Comparison of ENCODE assay signal across 12 cellular contexts in genomic region chr9:121371495-121371911, GRCh38. TPM values are rescaled to one million over a fixed set of nuclear protein-coding genes. Genes with fewer than 3 reads are reported as not detected.
DNase-seq lines count a peak whose midpoint lies in the region; ATAC-seq, FAIRE-seq and TF ChIP-seq lines count a peak whose summit lies in the region.
"Had no signal": no experiment of that assay in that cellular context is flagged by ENCODE, and none has a peak within 500 bp of the region (broad histone marks: within the 10 kb centered on the region; RNA-seq: fewer than 3 reads in every experiment).

No MANE protein-coding gene starts in this region.

- POLR2A ChIA-PET in K562 (lab: Yijun Ruan, JAX): interaction anchor here (0.6 to 3.4 kb wide), 16 partner anchors 10 to 337 kb away, joined by 3 to 20 read pairs (median 4); no protein-coding TSS in a partner anchor
- POLR2A ChIA-PET in naive thymus-derived CD4-positive, alpha-beta T cell (lab: Charles Lee): no interaction called here

- no peak for DNase-seq in activated T-cell treated with anti-CD3 and anti-CD28 coated beads, Interleukin-2, amount 50 U/mL, for 4 hours
- no peak for DNase-seq in activated T-cell treated with anti-CD3 and anti-CD28 coated beads, Interleukin-2, amount 50 U/mL, for 1 hour
- DNase-seq in K562 (ENCODE audit: extremely low read depth in 1 of 4, low spot score in 3 of 4): peak in 1 of 4 experiments; percentile 23
- no peak for DNase-seq in naive thymus-derived CD4-positive, alpha-beta T cell
- no peak for DNase-seq in tibial nerve (ENCODE audit: low spot score in 2 of 2)
- no peak for DNase-seq in MM.1S
- no peak for DNase-seq in dedifferentiated amniotic fluid mesenchymal stem cell (ENCODE audit: extremely low spot score)
- DNase-seq: activated CD4-positive, alpha-beta T cell treated with anti-CD3 and anti-CD28 coated beads for 36 hours; NCI-H2171 had no signal

- H3K79me2 ChIP-seq in K562 (ENCODE audit: control insufficient read depth, insufficient read depth, low read length) (peaks cover 54% of the 10 kb centered on the region), MM.1S (ENCODE audit: low read length) (no peaks in the 10 kb centered on the region)

- H3K27me3 ChIP-seq in K562 (ENCODE audit: control insufficient read depth in 2 of 2, insufficient read depth in 2 of 2, low read length in 2 of 2) (no peaks in the 10 kb centered on the region), tibial nerve (no peaks in the 10 kb centered on the region), MM.1S (replicated peaks; ENCODE audit: insufficient read depth, low read length) (peaks cover 12% of the 10 kb centered on the region; the same call in 1 of the 2 replicates)
- H3K27me3 ChIP-seq in naive thymus-derived CD4-positive, alpha-beta T cell (ENCODE audit: control insufficient read depth in 2 of 2, insufficient read depth in 2 of 2, low read length in 2 of 2): no peaks in the 10 kb centered on the region

- H3K27me3 Mint-ChIP-seq in activated T-cell treated with anti-CD3 and anti-CD28 coated beads, Interleukin-2, amount 50 U/mL, for 4 hours (ENCODE audit: low read depth): no peaks in the 10 kb centered on the region
- H3K27me3 Mint-ChIP-seq in naive thymus-derived CD4-positive, alpha-beta T cell: no peaks in the 10 kb centered on the region
- H3K27me3 Mint-ChIP-seq: activated CD4-positive, alpha-beta T cell treated with anti-CD3 and anti-CD28 coated beads for 36 hours had no signal

- FAIRE-seq in K562 (lab: Jason Lieb, UNC): no peak
- FAIRE-seq: bronchial epithelial cell had no signal

- H4K20me1 ChIP-seq in K562 (replicated peaks; ENCODE audit: control insufficient read depth, insufficient read depth, low read length): no peaks in the 10 kb centered on the region
- H4K20me1 ChIP-seq in MM.1S (ENCODE audit: insufficient read depth, low read length): no peaks in the 10 kb centered on the region

- TF ChIP-seq CTCF in K562 (IDR thresholded peaks at IDR 0.05 in 2 of 3, conservative IDR thresholded peaks at IDR 0.05 in 1 of 3; ENCODE audit: insufficient read depth in 2 of 3, low read depth in 1 of 3, low read length in 3 of 3): no peak
- no peak for TF ChIP-seq CTCF in tibial nerve (IDR thresholded peaks at IDR 0.05)
- no peak for TF ChIP-seq CTCF in MM.1S (IDR thresholded peaks at IDR 0.05; ENCODE audit: low read length)

- no peaks in the 10 kb centered on the region for H3K9me2 ChIP-seq in MM.1S (replicated peaks; ENCODE audit: insufficient read depth, low read length)

- H3K4me1 Mint-ChIP-seq in activated T-cell treated with anti-CD3 and anti-CD28 coated beads, Interleukin-2, amount 50 U/mL, for 4 hours (ENCODE audit: low read depth): peaks cover 45% of the 10 kb centered on the region
- peaks cover 22 to 46% (median 36%) of the 10 kb centered on the region in 7 donors for H3K4me1 Mint-ChIP-seq in naive thymus-derived CD4-positive, alpha-beta T cell

- peak overlapping the region; percentile 89 for H3K4me3 Mint-ChIP-seq in activated T-cell treated with anti-CD3 and anti-CD28 coated beads, Interleukin-2, amount 50 U/mL, for 4 hours
- H3K4me3 Mint-ChIP-seq in naive thymus-derived CD4-positive, alpha-beta T cell: peak overlapping the region; percentile 29 to 95 (median 66)

- H3K27ac ChIP-seq in K562 (ENCODE audit: extremely low read depth, low read depth, low read length) (peak overlapping the region; percentile 99), tibial nerve (peak overlapping the region; percentile 19 to 98 (median 93)), MM.1S (ENCODE audit: low read length) (no peak overlapping the region)
- no peak overlapping the region for H3K27ac ChIP-seq in naive thymus-derived CD4-positive, alpha-beta T cell (ENCODE audit: low read depth, low read length)

- no peak for TF ChIP-seq POLR2A in K562 (conservative IDR thresholded peaks at IDR 0.05)
- no peak for TF ChIP-seq POLR2A in tibial nerve (IDR thresholded peaks at IDR 0.05)
- no peak for TF ChIP-seq POLR2A in GM18505 (IDR thresholded peaks at IDR 0.05; ENCODE audit: borderline replicate concordance, extremely low read depth, insufficient read depth, insufficient read length)

- in situ Hi-C loops in K562 (cut with MboI): no loop called here

- H3K36me3 ChIP-seq in K562 (ENCODE audit: control insufficient read depth, insufficient read depth, low read length) (peaks cover 16% of the 10 kb centered on the region), tibial nerve (no peaks in the 10 kb centered on the region), MM.1S (replicated peaks; ENCODE audit: insufficient read depth, low read length) (no peaks in the 10 kb centered on the region)
- peaks cover 0 to 5% (median 0%) of the 10 kb centered on the region in 3 experiments for H3K36me3 ChIP-seq in naive thymus-derived CD4-positive, alpha-beta T cell (ENCODE audit: control insufficient read depth in 2 of 3, insufficient read depth in 3 of 3, low read length in 3 of 3)

- H3K9me3 ChIP-seq in K562 (replicated peaks; ENCODE audit: control insufficient read depth, insufficient read depth, low read depth, low read length) (0 out of 2 replicates have a peak, but pooled peaks cover 3% of the 10 kb centered on the region), tibial nerve (no peaks in the 10 kb centered on the region), MM.1S (replicated peaks; ENCODE audit: insufficient read depth, low read length) (no peaks in the 10 kb centered on the region)
- H3K9me3 ChIP-seq in naive thymus-derived CD4-positive, alpha-beta T cell (ENCODE audit: control insufficient read depth in 2 of 3, low read length in 3 of 3): no peaks in the 10 kb centered on the region

- H2AFZ ChIP-seq in K562 (ENCODE audit: low read depth, low read length): peak overlapping the region; percentile 70
- no peak overlapping the region for H2AFZ ChIP-seq in MM.1S (ENCODE audit: low read length)

- H3K4me2 ChIP-seq in K562 (ENCODE audit: insufficient read depth, low read length) (peak overlapping the region; percentile 93), MM.1S (ENCODE audit: low read depth, low read length) (no peak overlapping the region)

- WGBS in K562 (ENCODE audit: insufficient coverage, low coverage, missing lambda C conversion rate): 38% methylated on average over 3 of the region's 4 CpGs
- 68 to 72% methylated on average over 4 of the region's 4 CpGs for WGBS in tibial nerve, 2 donors

- H3F3A ChIP-seq in MM.1S (ENCODE audit: insufficient read depth, low read length): no peaks in the 10 kb centered on the region

- peaks cover 4% of the 10 kb centered on the region for H3K9me3 Mint-ChIP-seq in activated T-cell treated with anti-CD3 and anti-CD28 coated beads, Interleukin-2, amount 50 U/mL, for 4 hours
- peaks cover 0 to 4% (median 0%) of the 10 kb centered on the region in 11 donors for H3K9me3 Mint-ChIP-seq in naive thymus-derived CD4-positive, alpha-beta T cell

- no TSS peak for BruUV-seq in K562 (replicated peaks; lab: Mats Ljungman, UMichigan)

- ATAC-seq in activated T-cell treated with anti-CD3 and anti-CD28 coated beads, Interleukin-2, amount 50 U/mL, for 4 hours: no peak
- ATAC-seq in K562: no peak
- no peak for ATAC-seq in naive thymus-derived CD4-positive, alpha-beta T cell
- no peak for ATAC-seq in GM18505 (IDR thresholded peaks at IDR 0.05; ENCODE audit: unreplicated experiment)
- ATAC-seq: activated CD4-positive, alpha-beta T cell treated with anti-CD3 and anti-CD28 coated beads for 36 hours; left lobe of liver had no signal

- no peaks in the 10 kb centered on the region for H3K9me1 ChIP-seq in K562 (ENCODE audit: control insufficient read depth, insufficient read depth, low read length)

- H3K4me3 ChIP-seq in K562 (peak overlapping the region; percentile 77), tibial nerve (no peak overlapping the region), MM.1S (ENCODE audit: low read length) (no peak overlapping the region)
- no peak overlapping the region for H3K4me3 ChIP-seq in naive thymus-derived CD4-positive, alpha-beta T cell (ENCODE audit: low read length)

- peak overlapping the region in 1 of 2 experiments; percentile 62; a peak in 2 of 4 replicates for H3K9ac ChIP-seq in K562 (ENCODE audit: insufficient read depth in 1 of 2, low read depth in 2 of 2, low read length in 2 of 2)
- H3K9ac ChIP-seq in MM.1S (ENCODE audit: low read length): no peak overlapping the region

- no peak for TF ChIP-seq RAD21 in K562 (CRISPR knock-in tag; conservative IDR thresholded peaks at IDR 0.05 in 1 of 2, IDR thresholded peaks at IDR 0.05 in 1 of 2)

- TF ChIP-seq EP300 in K562 (IDR thresholded peaks at IDR 0.05; ENCODE audit: low read length) (no peak), tibial nerve (IDR thresholded peaks at IDR 0.05) (no peak)

- peak overlapping the region in 8 of 9 donors; percentile 57 to 99 (median 90) for H3K27ac Mint-ChIP-seq in naive thymus-derived CD4-positive, alpha-beta T cell
- H3K27ac Mint-ChIP-seq: activated CD4-positive, alpha-beta T cell treated with anti-CD3 and anti-CD28 coated beads for 36 hours had no signal

- H3K4me1 ChIP-seq in K562 (replicated peaks in 1 of 2; ENCODE audit: control insufficient read depth in 2 of 2, insufficient read depth in 2 of 2, low read length in 2 of 2) (peaks cover 18 to 30% of the 10 kb centered on the region in 2 experiments), tibial nerve (peaks cover 0 to 67% (median 26%) of the 10 kb centered on the region in 4 donors), MM.1S (ENCODE audit: low read length) (peaks cover 5% of the 10 kb centered on the region)
- H3K4me1 ChIP-seq in naive thymus-derived CD4-positive, alpha-beta T cell (ENCODE audit: control insufficient read depth in 2 of 2, insufficient read depth in 2 of 2, low read length in 2 of 2): peaks cover 10 to 18% of the 10 kb centered on the region in 2 donors

- H3K36me3 Mint-ChIP-seq in activated T-cell treated with anti-CD3 and anti-CD28 coated beads, Interleukin-2, amount 50 U/mL, for 4 hours (ENCODE audit: insufficient read depth): no peaks in the 10 kb centered on the region
- H3K36me3 Mint-ChIP-seq in naive thymus-derived CD4-positive, alpha-beta T cell: peaks cover 0 to 17% (median 0%) of the 10 kb centered on the region in 5 donors

- intact Hi-C loops in K562 (cut with micrococcal nuclease): loop anchor here (1.0 to 2.0 kb wide), 2 partner anchors 51 to 84 kb away; no protein-coding TSS in a partner anchor
- intact Hi-C loops in naive thymus-derived CD4-positive, alpha-beta T cell (cut with micrococcal nuclease): loop anchor here (2.0 to 5.0 kb wide), 7 partner anchors 19 to 896 kb away; partner anchors contain the start of genes FBXW2 (in 1 of the 2), MEGF9 (in 1 of the 2), RAB14 (in 1 of the 2) and TTLL11 (in 1 of the 2)

- CTCF ChIA-PET in K562 (lab: Yijun Ruan, JAX; ENCODE audit: low intra/inter-chr PET ratio): no interaction called here
- CTCF ChIA-PET in naive thymus-derived CD4-positive, alpha-beta T cell (lab: Charles Lee): interaction anchor here (0.6 to 1.5 kb wide), 4 partner anchors 28 to 933 kb away, joined by 3 to 5 read pairs (median 4); no protein-coding TSS in a partner anchor

RNA-seq across cellular contexts. Expression of gene STOM, which starts 1.5 kb away (rescaled TPM):
- total RNA-seq in activated T-cell treated with anti-CD3 and anti-CD28 coated beads, Interleukin-2, amount 50 U/mL, for 4 hours: 10 to 100 TPM; 41.9 to 46.8 (median 46.7) TPM
- total RNA-seq in K562 (2011; cell fraction: chromatin; rRNA removed; ENCODE audit: low replicate concordance): 57.6 and 69.2 TPM in 2 replicates
- 86.6 and 95.4 TPM in 2 replicates for total RNA-seq in K562 (2011; cell fraction: nucleolus; rRNA removed)
- total RNA-seq in K562 (2011; cell fraction: nucleoplasm; rRNA removed): 109 and 133 TPM in 2 replicates
- total RNA-seq in K562 (2014; rRNA removed) (23.2 and 34.7 TPM in 2 replicates), K562 (2014; rRNA removed; fragmentation: Illumina TruSeq; extraction: Trizol) (43.9 and 52.4 TPM in 2 replicates), K562 (2015; rRNA removed; fragmentation: Illumina TruSeq; extraction: Trizol) (54.4 and 58.1 TPM in 2 replicates), K562 (2021) (56.7 and 56.9 TPM in 2 replicates), tibial nerve (100 to 1,000 TPM; 164 to 310 (median 232) TPM)
- polyA plus RNA-seq in K562 (2011; rRNA removed) (62.6 and 140 TPM in 2 replicates), K562 (2014; fragmentation: Illumina TruSeq; extraction: Trizol) (46.9 and 49.4 TPM in 2 replicates), K562 (2014; fragmentation: Nextera tagmentation; extraction: Ambion mirVana) (10 to 100 TPM; 24.6 to 35.8 TPM), K562 (2014; rRNA removed) (33.5 and 43.0 TPM in 2 replicates)
- 46.5 and 61.5 TPM in 2 replicates for polyA plus RNA-seq in K562 (2011; cell fraction: cytosol; rRNA removed)
- polyA plus RNA-seq in K562 (2011; cell fraction: nucleus; rRNA removed): 15.3 and 22.4 TPM in 2 replicates
- polyA plus RNA-seq in K562 (2012): 27.0 and 42.0 TPM in 2 replicates
- polyA minus RNA-seq in K562 (2011; rRNA and poly(A)+ RNA removed): 40.2 and 82.5 TPM in 2 replicates
- 37.9 and 62.8 TPM in 2 replicates for polyA minus RNA-seq in K562 (2011; cell fraction: cytosol; rRNA and poly(A)+ RNA removed)
- 11.0 and 11.8 TPM in 2 replicates for polyA minus RNA-seq in K562 (2011; cell fraction: nucleus; rRNA and poly(A)+ RNA removed)
- 10 to 100 TPM in 4 of 5 experiments, 1 to 10 TPM in 1; 8.8 to 59.8 (median 16.1) TPM for total RNA-seq in naive thymus-derived CD4-positive, alpha-beta T cell
- polyA plus RNA-seq in naive thymus-derived CD4-positive, alpha-beta T cell: 10 to 100 TPM; 13.0 to 13.3 TPM

Comparison
In these comparisons a context has a peak if more than half of its experiments do, and no peak if none do; other contexts are left out.
1. H3K27ac ChIP-seq: peak in K562 (single experiment) and tibial nerve (4 of 4); none in naive thymus-derived CD4-positive, alpha-beta T cell (single experiment) and MM.1S (single experiment).